ENCODE assay signal across 8 cellular contexts in the genomic region with DNA sequence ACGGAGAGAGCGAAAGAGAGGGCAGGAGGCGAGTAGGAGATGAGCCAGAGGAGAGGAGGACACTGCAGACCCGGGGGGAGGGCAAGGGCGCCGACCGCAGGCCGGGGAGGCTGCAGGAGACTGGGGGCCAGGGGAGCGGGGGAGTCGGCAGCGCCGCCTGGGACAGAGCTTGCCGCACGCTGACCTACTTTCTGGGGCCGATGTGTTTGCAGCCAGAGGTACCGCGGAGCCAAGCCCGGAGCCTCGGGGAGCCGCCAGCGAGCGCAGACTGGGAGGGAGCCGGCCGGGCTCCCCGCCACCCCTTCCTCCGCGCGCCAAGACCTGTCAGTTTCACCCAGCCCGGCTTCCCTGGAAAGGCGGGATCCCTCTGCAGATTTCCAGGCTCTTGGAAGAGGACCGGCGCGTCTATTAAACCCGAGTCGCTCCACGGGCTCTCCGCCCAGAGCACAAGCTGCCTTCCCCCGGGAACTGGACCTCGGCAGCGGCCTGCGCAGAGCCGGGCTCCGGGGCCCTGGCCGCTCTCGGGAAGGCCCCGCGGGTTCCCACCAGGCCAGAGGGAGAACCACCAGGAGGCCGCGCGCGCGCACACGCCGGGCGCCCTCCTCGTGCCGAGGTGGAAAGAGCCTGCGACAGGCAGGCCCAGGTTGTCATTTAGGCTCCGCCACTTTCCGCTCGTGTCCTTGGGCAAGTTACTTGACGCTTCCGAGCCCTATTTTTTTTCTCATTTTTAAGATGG.
DNase-seq lines count a peak whose midpoint lies in the region; ATAC-seq and TF ChIP-seq lines count a peak whose summit lies in the region.

No MANE protein-coding gene starts in this region.

- H3F3A ChIP-seq in Loucy (ENCODE audit: low read depth) = no peaks in the 10 kb centered on the region

- ATAC-seq in right cardiac atrium (peak; percentile 93 to 96), HG03135 (IDR thresholded peaks at IDR 0.05; ENCODE audit: unreplicated experiment) (no peak), HG03097 (IDR thresholded peaks at IDR 0.05; ENCODE audit: low FRiP score, unreplicated experiment) (no peak)

- peak overlapping the region; percentile 89 to 94 for H3K27ac ChIP-seq in ascending aorta
- peak overlapping the region; percentile 13 for H3K27ac ChIP-seq in right cardiac atrium (ENCODE audit: low read length)
- H3K27ac ChIP-seq in parathyroid adenoma = peak overlapping the region; percentile 63

- no peaks in the 10 kb centered on the region for H3K4me1 ChIP-seq in Loucy (ENCODE audit: insufficient read depth, low read length, poor library complexity, severe bottlenecking)
- peaks cover 1 to 2% of the 10 kb centered on the region in 2 donors for H3K4me1 ChIP-seq in ascending aorta
- no peaks in the 10 kb centered on the region for H3K4me1 ChIP-seq in right cardiac atrium (ENCODE audit: control insufficient read depth, insufficient read depth, low read length)
- peaks cover 4% of the 10 kb centered on the region for H3K4me1 ChIP-seq in parathyroid adenoma

- H3K4me2 ChIP-seq in Loucy (ENCODE audit: low read depth, low read length, poor library complexity, severe bottlenecking) (peak overlapping the region; percentile 58), parathyroid adenoma (ENCODE audit: low read length) (peak overlapping the region; percentile 87)

- peak overlapping the region; percentile 51; the same call in 1 of the 2 replicates for H2AFZ ChIP-seq in Loucy (ENCODE audit: low read length)
- peak overlapping the region; percentile 98 for H2AFZ ChIP-seq in parathyroid adenoma

- H3K36me3 ChIP-seq in Loucy (ENCODE audit: insufficient read depth, low read length) (no peaks in the 10 kb centered on the region), ascending aorta (no peaks in the 10 kb centered on the region), parathyroid adenoma (ENCODE audit: control insufficient read depth, insufficient read depth, low read length) (no peaks in the 10 kb centered on the region)

- no peaks in the 10 kb centered on the region for H4K20me1 ChIP-seq in Loucy (ENCODE audit: insufficient read depth, low read length, poor library complexity, severe bottlenecking)

- WGBS in right cardiac atrium = 1% methylated on average over 63 of the region's 63 CpGs

- H3K79me2 ChIP-seq in Loucy (ENCODE audit: insufficient read depth, low read length) = no peaks in the 10 kb centered on the region
- no peaks in the 10 kb centered on the region for H3K79me2 ChIP-seq in parathyroid adenoma

- H3K4me3 ChIP-seq in Loucy (ENCODE audit: low read length, poor library complexity, severe bottlenecking) (peak overlapping the region; percentile 49), ascending aorta (peak overlapping the region; percentile 63 to 67), right cardiac atrium (ENCODE audit: low read length) (peak overlapping the region; percentile 39), parathyroid adenoma (ENCODE audit: low read depth, low read length) (peak overlapping the region; percentile 46)

- DNase-seq in EL (peak; percentile 66), ascending aorta (ENCODE audit: low spot score in 2 of 2) (peak in 1 of 2 donors; percentile 69), right cardiac atrium (peak; percentile 85 to 95 (median 95)), NCI-H187 treated with DMSO at 0.1 percent for 48 hours (lab: John Stamatoyannopoulos, UW) (no peak)

- TF ChIP-seq CTCF in Loucy (conservative IDR thresholded peaks at IDR 0.05; ENCODE audit: low read length) = no peak
- TF ChIP-seq CTCF in ascending aorta (IDR thresholded peaks at IDR 0.05) = peak in 1 of 3 experiments; percentile 4
- TF ChIP-seq CTCF in parathyroid adenoma (IDR thresholded peaks at IDR 0.05) = no peak

- H3K9me2 ChIP-seq in Loucy (replicated peaks; ENCODE audit: low read depth, low read length) = no peaks in the 10 kb centered on the region

- no peaks in the 10 kb centered on the region for H3K9me3 ChIP-seq in Loucy (ENCODE audit: insufficient read depth, low read depth, low read length)
- no peaks in the 10 kb centered on the region for H3K9me3 ChIP-seq in ascending aorta
- no peaks in the 10 kb centered on the region for H3K9me3 ChIP-seq in right cardiac atrium (ENCODE audit: control insufficient read depth, low read length)
- H3K9me3 ChIP-seq in parathyroid adenoma (ENCODE audit: control insufficient read depth, low read length) = no peaks in the 10 kb centered on the region

- no peak overlapping the region for H3K9ac ChIP-seq in Loucy (ENCODE audit: low read depth, low read length, poor library complexity, severe bottlenecking)
- peak overlapping the region; percentile 56 for H3K9ac ChIP-seq in parathyroid adenoma

- intact Hi-C loops in ascending aorta (cut with DNase I) = loop anchor here (1.0 to 10.0 kb wide), 6 partner anchors 32 to 513 kb away; a partner anchor contains a TSS
- intact Hi-C loops in right cardiac atrium (cut with DNase I) = no loop called here

- peaks cover 9% of the 10 kb centered on the region for H3K27me3 ChIP-seq in Loucy (ENCODE audit: insufficient read depth, low read length, poor library complexity, severe bottlenecking)
- H3K27me3 ChIP-seq in ascending aorta = no peaks in the 10 kb centered on the region
- H3K27me3 ChIP-seq in right cardiac atrium (ENCODE audit: control insufficient read depth, insufficient read depth) = no peaks in the 10 kb centered on the region
- no peaks in the 10 kb centered on the region for H3K27me3 ChIP-seq in parathyroid adenoma (ENCODE audit: control insufficient read depth, insufficient read depth, low read length)

Comparison
In these comparisons a context has a peak if more than half of its experiments do, and no peak if none do; other contexts are left out.
1. H3K27ac ChIP-seq: peak in every context shown above with its lines; median percentile 92 in ascending aorta; 63 in parathyroid adenoma; 13 in right cardiac atrium.
2. ATAC-seq: peak in right cardiac atrium (2 of 2); none in HG03135 (single experiment) and HG03097 (single experiment).
3. Peak in every context shown above with its lines, with median percentiles within 50 percentile points of each other: H3K4me3 ChIP-seq.